In genomic region chr3:135099734-135100348, GRCh38 we compare ENCODE assay signal across 20 cellular contexts.
"Had no signal": no experiment of that assay in that cellular context is flagged by ENCODE, and none has a peak within 500 bp of the region (broad histone marks: within the 10 kb centered on the region; RNA-seq: fewer than 3 reads in every experiment).

No MANE protein-coding gene starts in this region.

- H3K36me3 Mint-ChIP-seq: activated naive CD8-positive, alpha-beta T cell had no signal

- H3K27me3 Mint-ChIP-seq: activated CD4-positive, alpha-beta memory T cell treated with anti-CD3 and anti-CD28 coated beads, Interleukin-2, amount 10 ng/mL, durations not matched to agents 7 days and 5 days; IgD-negative memory B cell had no signal

- H3K4me1 ChIP-seq: SJSA1 had no signal

- H3K36me3 ChIP-seq: brain microvascular endothelial cell, cardiac muscle cell, SJSA1 had no signal

- H3K9me3 Mint-ChIP-seq: activated CD4-positive, alpha-beta memory T cell treated with anti-CD3 and anti-CD28 coated beads, Interleukin-2, amount 10 ng/mL, durations not matched to agents 7 days and 5 days; activated naive CD4-positive, alpha-beta T cell treated with anti-CD3 and anti-CD28 coated beads for 36 hours; activated T-helper 17 cell treated with anti-CD3 and anti-CD28 coated beads, Interleukin-2, amount 50 U/mL, for 72 hours; T-helper 1 cell treated with Interleukin-12 subunit alpha and Interleukin-12 subunit beta and Interleukin-4 antibody, amounts not matched to agents 30 μg/mL and 1 μg/mL, for 36 hours had no signal

- H3K4me3 ChIP-seq: cardiac muscle cell, SJSA1 had no signal

- ATAC-seq: activated T-helper 17 cell treated with anti-CD3 and anti-CD28 coated beads, Interleukin-2, amount 50 U/mL, for 72 hours had no signal

- H3K27ac Mint-ChIP-seq: activated CD4-positive, alpha-beta memory T cell treated with anti-CD3 and anti-CD28 coated beads, Interleukin-2, amount 10 ng/mL, durations not matched to agents 7 days and 5 days; activated naive CD4-positive, alpha-beta T cell treated with anti-CD3 and anti-CD28 coated beads for 36 hours; activated naive CD8-positive, alpha-beta T cell; activated T-helper 17 cell treated with anti-CD3 and anti-CD28 coated beads, Interleukin-2, amount 50 U/mL, for 72 hours; IgD-negative memory B cell; T-helper 1 cell treated with Interleukin-12 subunit alpha and Interleukin-12 subunit beta and Interleukin-4 antibody, amounts not matched to agents 30 μg/mL and 1 μg/mL, for 36 hours had no signal

- H3K4me3 Mint-ChIP-seq: activated CD4-positive, alpha-beta memory T cell treated with anti-CD3 and anti-CD28 coated beads, Interleukin-2, amount 10 ng/mL, durations not matched to agents 7 days and 5 days; activated naive CD4-positive, alpha-beta T cell treated with anti-CD3 and anti-CD28 coated beads for 36 hours; activated naive CD8-positive, alpha-beta T cell; activated T-helper 17 cell treated with anti-CD3 and anti-CD28 coated beads, Interleukin-2, amount 50 U/mL, for 72 hours; IgD-negative memory B cell; T-helper 1 cell treated with Interleukin-12 subunit alpha and Interleukin-12 subunit beta and Interleukin-4 antibody, amounts not matched to agents 30 μg/mL and 1 μg/mL, for 36 hours had no signal

- DNase-seq: activated CD4-positive, alpha-beta memory T cell treated with anti-CD3 and anti-CD28 coated beads, Interleukin-2, amount 10 ng/mL, durations not matched to agents 7 days and 5 days; activated CD4-positive, alpha-beta T cell treated with anti-CD3 and anti-CD28 coated beads, Interleukin-2, amount 50 U/mL, for 1 hour; activated CD4-positive, CD25-positive, alpha-beta regulatory T cell; activated gamma-delta T cell; activated naive CD4-positive, alpha-beta T cell treated with anti-CD3 and anti-CD28 coated beads for 36 hours; activated T-cell treated with anti-CD3 and anti-CD28 coated beads for 4 hours; activated T-cell treated with anti-CD3 and anti-CD28 coated beads, Interleukin-2, amount 50 U/mL, for 48 hours; brain microvascular endothelial cell; cerebellar nuclear complex; KG1; NCI-H1048; NCI-H1436; NCI-H2081 treated with DMSO at 0.1 percent for 48 hours; SHP77 had no signal

- H3K27me3 ChIP-seq: brain microvascular endothelial cell, SJSA1 had no signal

- H3K27ac ChIP-seq: brain microvascular endothelial cell, cardiac muscle cell, SJSA1 had no signal

- H3K4me1 Mint-ChIP-seq: activated CD4-positive, alpha-beta memory T cell treated with anti-CD3 and anti-CD28 coated beads, Interleukin-2, amount 10 ng/mL, durations not matched to agents 7 days and 5 days; activated T-helper 17 cell treated with anti-CD3 and anti-CD28 coated beads, Interleukin-2, amount 50 U/mL, for 72 hours; IgD-negative memory B cell had no signal

- H3K9me3 ChIP-seq: SJSA1 had no signal
